In the genomic region with DNA sequence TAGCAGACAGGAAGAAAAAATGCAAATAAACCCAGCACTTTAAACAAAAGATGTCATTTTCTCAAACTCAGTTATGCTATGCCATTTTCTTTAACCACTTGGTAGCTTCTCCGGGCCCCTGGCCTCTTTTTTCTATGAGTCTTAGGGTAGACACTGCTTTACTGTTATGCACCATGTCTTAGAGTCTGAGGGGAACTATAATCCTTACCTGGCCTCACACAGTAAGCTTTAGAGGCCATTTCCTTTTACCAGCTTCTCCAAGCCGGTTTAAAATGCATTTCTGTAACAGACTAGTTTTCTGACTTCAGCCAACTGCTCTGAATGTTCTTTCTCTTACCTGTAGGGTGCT, we compare ENCODE assay signal across 16 cellular contexts.
DNase-seq lines count a peak whose midpoint lies in the region; TF ChIP-seq lines count a peak whose summit lies in the region.
"Had no signal": no experiment of that assay in that cellular context is flagged by ENCODE, and none has a peak within 500 bp of the region (broad histone marks: within the 10 kb centered on the region; RNA-seq: fewer than 3 reads in every experiment).

No MANE protein-coding gene starts in this region.

- H3K4me3 ChIP-seq in Karpas-422 (ENCODE audit: low read length) = no peak overlapping the region
- H3K4me3 ChIP-seq in mammary epithelial cell (replicated peaks in 1 of 3; ENCODE audit: insufficient read depth in 1 of 3, low read depth in 2 of 3, low read length in 3 of 3) = no peak overlapping the region
- H3K4me3 ChIP-seq in stomach smooth muscle (ENCODE audit: low read length in 2 of 2) = no peak overlapping the region
- H3K4me3 ChIP-seq: colonic mucosa had no signal

- no peaks in the 10 kb centered on the region; the same call in 1 of the 2 replicates for H3K36me3 ChIP-seq in Karpas-422 (ENCODE audit: insufficient read depth, low read length)
- no peaks in the 10 kb centered on the region for H3K36me3 ChIP-seq in mammary epithelial cell (ENCODE audit: insufficient read depth, low read length)
- H3K36me3 ChIP-seq in stomach smooth muscle (ENCODE audit: control insufficient read depth in 2 of 2, insufficient read depth in 2 of 2, low read length in 2 of 2) = peaks cover 7 to 18% of the 10 kb centered on the region in 2 donors
- H3K36me3 ChIP-seq: colonic mucosa had no signal

- peak overlapping the region; percentile 69 for H3K27ac ChIP-seq in Karpas-422 (ENCODE audit: low read length)
- no peak overlapping the region for H3K27ac ChIP-seq in mammary epithelial cell (ENCODE audit: insufficient read depth, low read depth, low read length)
- peak overlapping the region; percentile 49 for H3K27ac ChIP-seq in stomach smooth muscle (ENCODE audit: low read length)
- H3K27ac ChIP-seq: colonic mucosa, foreskin keratinocyte had no signal

- 50% methylated on average over 2 of the region's 2 CpGs for WGBS in mammary epithelial cell (ENCODE audit: low coverage, missing lambda C conversion rate)

- H2AFZ ChIP-seq in Karpas-422 (ENCODE audit: low read length) (no peak overlapping the region), mammary epithelial cell (ENCODE audit: low read depth, low read length) (no peak overlapping the region)

- peak overlapping the region; percentile 88 for H3K27ac Mint-ChIP-seq in mesothelial cell of epicardium

- H4K20me1 ChIP-seq in Karpas-422 (ENCODE audit: insufficient read depth, low read depth, low read length) (no peaks in the 10 kb centered on the region), mammary epithelial cell (ENCODE audit: insufficient read depth, low read length) (no peaks in the 10 kb centered on the region)

- CTCF ChIA-PET in mammary epithelial cell (lab: Charles Lee; ENCODE audit: low non-redundant PET) = interaction anchor here (0.7 kb wide), 1 partner anchor 707 kb away, joined by 9 read pairs; no protein-coding TSS in a partner anchor

- H3K9me3 Mint-ChIP-seq in mesothelial cell of epicardium = no peaks in the 10 kb centered on the region
- H3K9me3 Mint-ChIP-seq: immature natural killer cell, neural crest cell had no signal

- H3K4me2 ChIP-seq in Karpas-422 (ENCODE audit: low read depth, low read length, poor library complexity, severe bottlenecking) (peak overlapping the region; percentile 52), mammary epithelial cell (ENCODE audit: insufficient read depth, low read depth, low read length) (peak overlapping the region; percentile 32)

- H3K9me3 ChIP-seq in Karpas-422 (ENCODE audit: low read length) (no peaks in the 10 kb centered on the region), mammary epithelial cell (replicated peaks; ENCODE audit: insufficient read depth, low read length) (no peaks in the 10 kb centered on the region), stomach smooth muscle (ENCODE audit: control insufficient read depth in 2 of 2, low read length in 2 of 2) (no peaks in the 10 kb centered on the region)
- H3K9me3 ChIP-seq: colonic mucosa had no signal

- H3K27me3 ChIP-seq in Karpas-422 (ENCODE audit: low read length) = no peaks in the 10 kb centered on the region
- H3K27me3 ChIP-seq in mammary epithelial cell (ENCODE audit: insufficient read depth, low read length) = no peaks in the 10 kb centered on the region
- H3K27me3 ChIP-seq in stomach smooth muscle (ENCODE audit: control insufficient read depth in 1 of 2, insufficient read depth in 2 of 2, low read length in 2 of 2) = no peaks in the 10 kb centered on the region
- H3K27me3 ChIP-seq: colonic mucosa, foreskin keratinocyte had no signal

- no peak for DNase-seq in Karpas-422
- no peak for DNase-seq in mammary epithelial cell
- DNase-seq in mesothelial cell of epicardium (ENCODE audit: low spot score in 2 of 2, unreplicated experiment in 2 of 2) = no peak
- no peak for DNase-seq in foreskin melanocyte
- no peak for DNase-seq in HuH-7.5 (ENCODE audit: low spot score)
- DNase-seq in NCI-H345 treated with DMSO at 0.1 percent for 48 hours (lab: John Stamatoyannopoulos, UW; ENCODE audit: unreplicated experiment) = no peak
- DNase-seq in activated naive CD4-positive, alpha-beta T cell treated with Interleukin-2 at 50 U/mL for 16 hours = no peak
- DNase-seq: activated CD4-positive, CD25-positive, alpha-beta regulatory T cell treated with anti-CD3 and anti-CD28 coated beads, Interleukin-2, amount 50 U/mL, for 72 hours; colonic mucosa; immature natural killer cell; NCI-H1694 treated with DMSO at 0.1 percent for 48 hours; NCI-H446 treated with DMSO at 0.1 percent for 48 hours; substantia nigra had no signal

- H3K36me3 Mint-ChIP-seq in mesothelial cell of epicardium = no peaks in the 10 kb centered on the region

- H3K4me1 ChIP-seq in Karpas-422 (ENCODE audit: low read length) = peaks cover 28% of the 10 kb centered on the region
- peaks cover 13% of the 10 kb centered on the region for H3K4me1 ChIP-seq in mammary epithelial cell (ENCODE audit: insufficient read depth, low read length)
- peaks cover 22% of the 10 kb centered on the region for H3K4me1 ChIP-seq in stomach smooth muscle (ENCODE audit: control insufficient read depth, insufficient read depth, low read length)
- H3K4me1 ChIP-seq: colonic mucosa had no signal

- H3K9me2 ChIP-seq in Karpas-422 (replicated peaks; ENCODE audit: insufficient read depth, low read length) = no peaks in the 10 kb centered on the region

- no peaks in the 10 kb centered on the region for H3K79me2 ChIP-seq in Karpas-422 (ENCODE audit: low read length)
- H3K79me2 ChIP-seq in mammary epithelial cell (ENCODE audit: insufficient read depth, low read length) = no peaks in the 10 kb centered on the region

- H3K4me3 Mint-ChIP-seq in mesothelial cell of epicardium = no peak overlapping the region
- H3K4me3 Mint-ChIP-seq: immature natural killer cell, neural crest cell had no signal

- dilution Hi-C loops in mammary epithelial cell (cut with HindIII; ENCODE audit: low sequenced_read_pairs) = no loop called here

- intact Hi-C loops in mammary epithelial cell (cut with micrococcal nuclease) = no loop called here

- no peak overlapping the region for H3K9ac ChIP-seq in Karpas-422 (ENCODE audit: low read length)
- H3K9ac ChIP-seq in mammary epithelial cell (ENCODE audit: insufficient read depth, low read length) = no peak overlapping the region
- no peak overlapping the region for H3K9ac ChIP-seq in stomach smooth muscle (ENCODE audit: low read length in 2 of 2)

- in situ Hi-C loops in mammary epithelial cell (cut with MboI; ENCODE audit: low sequenced_read_pairs in 2 of 2) = no loop called here

- TF ChIP-seq CTCF in mammary epithelial cell (conservative IDR thresholded peaks at IDR 0.05 in 1 of 2, IDR thresholded peaks at IDR 0.05 in 1 of 2; ENCODE audit: extremely low read depth in 1 of 2, insufficient read depth in 1 of 2, low read depth in 1 of 2, low read length in 2 of 2) (no peak), mesothelial cell of epicardium (IDR thresholded peaks at IDR 0.05; ENCODE audit: unreplicated experiment) (no peak)

- peaks cover 16% of the 10 kb centered on the region for H3K4me1 Mint-ChIP-seq in mesothelial cell of epicardium
- H3K4me1 Mint-ChIP-seq: immature natural killer cell, neural crest cell had no signal

- no peaks in the 10 kb centered on the region for H3K27me3 Mint-ChIP-seq in mesothelial cell of epicardium (ENCODE audit: low read depth)

- BruUV-seq in mammary epithelial cell (replicated peaks; lab: Mats Ljungman, UMichigan) = no TSS peak
